In the genomic region with DNA sequence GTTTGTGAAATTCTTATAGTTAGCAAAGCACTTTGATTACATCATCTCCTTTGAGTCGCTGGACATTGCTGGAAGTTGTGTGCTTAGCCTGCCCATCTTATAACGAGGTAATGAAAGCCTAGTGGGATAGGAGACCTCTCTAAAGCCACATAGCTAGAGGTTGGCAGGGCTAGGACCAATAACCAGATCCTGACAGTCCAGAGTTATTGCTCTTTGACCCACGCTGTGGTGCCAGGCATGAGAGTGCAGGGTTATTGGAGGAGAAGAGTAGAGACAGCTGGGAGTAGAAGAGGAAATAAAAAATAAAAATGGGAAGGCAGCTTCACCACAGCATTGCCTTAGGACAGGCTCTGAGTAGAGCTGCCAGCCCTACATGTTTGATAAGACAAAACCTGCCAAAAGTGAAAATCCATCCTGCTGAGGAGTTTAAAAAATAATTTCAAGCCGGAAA, we compare ENCODE assay signal across 19 cellular contexts.
DNase-seq lines count a peak whose midpoint lies in the region; ATAC-seq and TF ChIP-seq lines count a peak whose summit lies in the region.
"Had no signal": no experiment of that assay in that cellular context is flagged by ENCODE, and none has a peak within 500 bp of the region (broad histone marks: within the 10 kb centered on the region; RNA-seq: fewer than 3 reads in every experiment).

No MANE protein-coding gene starts in this region.

- WGBS in H9 (ENCODE audit: extremely low coverage, insufficient read length, low lambda C conversion rate): no CpG with 5 or more reads among the region's 4 CpGs

- H2AK5ac ChIP-seq in H9 (ENCODE audit: insufficient read length, low read length): no peak overlapping the region

- no peak overlapping the region for H3K27ac Mint-ChIP-seq in H9
- H3K27ac Mint-ChIP-seq: activated naive CD4-positive, alpha-beta T cell treated with anti-CD3 and anti-CD28 coated beads, Interleukin-2, amount 50 U/mL, for 24 hours; nephron progenitor cell; stimulated activated memory B cell treated with anti-CD40 and anti-IgM and Interleukin-4, amounts not matched to agents 10 μg/mL and 1 μg/mL and 100 μg/mL, for 72 hours; T-helper 17 cell had no signal

- peak overlapping the region; percentile 40 for H2AFZ ChIP-seq in ACC112 (ENCODE audit: low read length, unreplicated experiment)
- H2AFZ ChIP-seq in H9 (ENCODE audit: low read length): no peak overlapping the region

- no peak overlapping the region for H2BK15ac ChIP-seq in H9 (ENCODE audit: low read depth, low read length)

- no peak overlapping the region for H3K23ac ChIP-seq in H9 (ENCODE audit: insufficient read length, low read depth, low read length)

- H3K9ac ChIP-seq in H9 (ENCODE audit: extremely low read depth, insufficient read length, low read length): no peak overlapping the region

- no peak overlapping the region for H2BK5ac ChIP-seq in H9 (ENCODE audit: insufficient read length, low read length)

- intact Hi-C loops in mucosa of descending colon (cut with DNase I, micrococcal nuclease): no loop called here

- no peaks in the 10 kb centered on the region for H3K27me3 Mint-ChIP-seq in H9 (ENCODE audit: low read depth)

- H3T11ph ChIP-seq in H9 (ENCODE audit: low read length): no peak overlapping the region

- TF ChIP-seq CTCF in NB4 (IDR thresholded peaks at IDR 0.05; ENCODE audit: low read depth, low read length) (no peak), mucosa of descending colon (IDR thresholded peaks at IDR 0.05) (no peak), H9 (conservative IDR thresholded peaks at IDR 0.05) (no peak)

- DNase-seq in NB4 (ENCODE audit: low read depth) (peak; percentile 3), fibroblast of gingiva (ENCODE audit: low read depth) (peak; percentile 22), mucosa of descending colon (no peak), NCI-H1436 (lab: John Stamatoyannopoulos, UW) (no peak), H9 (no peak)
- no peak for DNase-seq in activated CD4-positive, alpha-beta T cell treated with anti-CD3 and anti-CD28 coated beads, Interleukin-2, amount 50 U/mL, for 1 hour
- DNase-seq: activated CD4-positive, alpha-beta T cell treated with anti-CD3 and anti-CD28 coated beads for 1 hour; activated T-cell treated with anti-CD3 and anti-CD28 coated beads for 4 hours; COR-L47; GF-D8; heart left ventricle; NCI-H1105; nephron progenitor cell; T-helper 17 cell had no signal

- no peak overlapping the region for H4K8ac ChIP-seq in H9 (replicated peaks; ENCODE audit: insufficient read length, low read depth, low read length)

- H3K4me3 ChIP-seq in ACC112 (ENCODE audit: low read depth, low read length) (no peak overlapping the region), NB4 (ENCODE audit: low read depth, low read length) (no peak overlapping the region), mucosa of descending colon (no peak overlapping the region)
- H3K4me3 ChIP-seq: A549, heart left ventricle had no signal

- H3K18ac ChIP-seq in H9 (ENCODE audit: insufficient read length, low read depth, low read length): no peak overlapping the region

- no peak overlapping the region for H3K4me2 ChIP-seq in H9 (ENCODE audit: insufficient read depth, insufficient read length, low read length)
- H3K4me2 ChIP-seq: A549 had no signal

- peaks cover 5 to 7% of the 10 kb centered on the region in 2 experiments for H3K4me1 Mint-ChIP-seq in H9
- H3K4me1 Mint-ChIP-seq: activated naive CD4-positive, alpha-beta T cell treated with anti-CD3 and anti-CD28 coated beads, Interleukin-2, amount 50 U/mL, for 24 hours; nephron progenitor cell; T-helper 17 cell had no signal

- no peaks in the 10 kb centered on the region for H3K4me1 ChIP-seq in ACC112 (ENCODE audit: control insufficient read depth, insufficient read depth, low read length, unreplicated experiment)
- no peaks in the 10 kb centered on the region for H3K4me1 ChIP-seq in mucosa of descending colon (ENCODE audit: low read depth)
- H3K4me1 ChIP-seq in H9 (ENCODE audit: insufficient read depth, low read length): no peaks in the 10 kb centered on the region
- H3K4me1 ChIP-seq: A549 had no signal

- no peak for TF ChIP-seq POLR2A in NB4 (IDR thresholded peaks at IDR 0.05; ENCODE audit: extremely low read depth, insufficient read length)

- peak; percentile 44 for ATAC-seq in mucosa of descending colon
- ATAC-seq in HG03378 (IDR thresholded peaks at IDR 0.05; ENCODE audit: unreplicated experiment): no peak
- ATAC-seq: A549; stimulated activated memory B cell treated with anti-CD40 and anti-IgM and Interleukin-4, amounts not matched to agents 10 μg/mL and 1 μg/mL and 100 μg/mL, for 72 hours; T-helper 17 cell had no signal

- H3K79me1 ChIP-seq in H9 (ENCODE audit: insufficient read depth, low read depth, low read length, poor library complexity, severe bottlenecking): no peaks in the 10 kb centered on the region

- H3K14ac ChIP-seq in H9 (ENCODE audit: insufficient read depth, low read length): no peak overlapping the region

- H2BK120ac ChIP-seq in H9 (ENCODE audit: low read depth, low read length, poor library complexity, severe bottlenecking): no peak overlapping the region

- H3K9me3 ChIP-seq in mucosa of descending colon (no peaks in the 10 kb centered on the region), H9 (ENCODE audit: control insufficient read depth, low read depth, low read length) (no peaks in the 10 kb centered on the region)
- H3K9me3 ChIP-seq: A549, heart left ventricle had no signal

- H3K79me2 ChIP-seq in ACC112 (ENCODE audit: control insufficient read depth, insufficient read depth, low read length, unreplicated experiment) (no peaks in the 10 kb centered on the region), H9 (ENCODE audit: insufficient read depth, low read length) (no peaks in the 10 kb centered on the region)

- H3K36me3 Mint-ChIP-seq in H9 (ENCODE audit: insufficient read depth in 1 of 3, low read depth in 3 of 3): no peaks in the 10 kb centered on the region
- H3K36me3 Mint-ChIP-seq: activated naive CD4-positive, alpha-beta T cell treated with anti-CD3 and anti-CD28 coated beads, Interleukin-2, amount 50 U/mL, for 24 hours; stimulated activated memory B cell treated with anti-CD40 and anti-IgM and Interleukin-4, amounts not matched to agents 10 μg/mL and 1 μg/mL and 100 μg/mL, for 72 hours had no signal

- H3K27ac ChIP-seq in ACC112 (ENCODE audit: low read depth, low read length) (no peak overlapping the region), H9 (ENCODE audit: insufficient read length, low read depth, low read length) (no peak overlapping the region)
- H3K27ac ChIP-seq: A549 had no signal

- H3K9me3 Mint-ChIP-seq in H9: no peaks in the 10 kb centered on the region
- H3K9me3 Mint-ChIP-seq: activated naive CD4-positive, alpha-beta T cell treated with anti-CD3 and anti-CD28 coated beads, Interleukin-2, amount 50 U/mL, for 24 hours; nephron progenitor cell; stimulated activated memory B cell treated with anti-CD40 and anti-IgM and Interleukin-4, amounts not matched to agents 10 μg/mL and 1 μg/mL and 100 μg/mL, for 72 hours had no signal

- H3K36me3 ChIP-seq in ACC112 (ENCODE audit: insufficient read depth, low read length) (no peaks in the 10 kb centered on the region), mucosa of descending colon (ENCODE audit: low read depth) (no peaks in the 10 kb centered on the region)
- H3K36me3 ChIP-seq: heart left ventricle had no signal

- H3K23me2 ChIP-seq in H9 (ENCODE audit: insufficient read length, low read depth, low read length, poor library complexity, severe bottlenecking): no peaks in the 10 kb centered on the region

- H4K5ac ChIP-seq in H9 (ENCODE audit: insufficient read length, low read depth, low read length): no peak overlapping the region

- H2BK20ac ChIP-seq in H9 (ENCODE audit: low read depth, low read length, poor library complexity, severe bottlenecking): no peak overlapping the region

- no peak overlapping the region for H2BK12ac ChIP-seq in H9 (ENCODE audit: insufficient read length, low read depth, low read length)

- H3K56ac ChIP-seq in H9 (ENCODE audit: insufficient read length, low read depth, low read length): no peak overlapping the region

- no peak overlapping the region for H4K91ac ChIP-seq in H9 (ENCODE audit: insufficient read length, low read depth, low read length)

- H3K27me3 ChIP-seq in ACC112 (ENCODE audit: insufficient read depth, low read length): peaks cover under 1% of the 10 kb centered on the region; the same call in 1 of the 2 replicates
- no peaks in the 10 kb centered on the region for H3K27me3 ChIP-seq in H9 (ENCODE audit: insufficient read depth, low read length)

- no peak overlapping the region for H3K4ac ChIP-seq in H9 (ENCODE audit: low read depth, low read length)

- H3K4me3 Mint-ChIP-seq in H9: no peak overlapping the region
- H3K4me3 Mint-ChIP-seq: activated naive CD4-positive, alpha-beta T cell treated with anti-CD3 and anti-CD28 coated beads, Interleukin-2, amount 50 U/mL, for 24 hours; nephron progenitor cell; stimulated activated memory B cell treated with anti-CD40 and anti-IgM and Interleukin-4, amounts not matched to agents 10 μg/mL and 1 μg/mL and 100 μg/mL, for 72 hours; T-helper 17 cell had no signal

- no peaks in the 10 kb centered on the region for H4K20me1 ChIP-seq in H9 (ENCODE audit: control insufficient read depth, insufficient read depth, insufficient read length)

Comparison
In these comparisons a context has a peak if more than half of its experiments do, and no peak if none do; other contexts are left out.
1. DNase-seq: peak in NB4 (single experiment) and fibroblast of gingiva (single experiment); none in mucosa of descending colon (0 of 3), NCI-H1436 (single experiment), H9 (single experiment) and activated CD4-positive, alpha-beta T cell treated with anti-CD3 and anti-CD28 coated beads, Interleukin-2, amount 50 U/mL, for 1 hour (single experiment).